In the genomic region with DNA sequence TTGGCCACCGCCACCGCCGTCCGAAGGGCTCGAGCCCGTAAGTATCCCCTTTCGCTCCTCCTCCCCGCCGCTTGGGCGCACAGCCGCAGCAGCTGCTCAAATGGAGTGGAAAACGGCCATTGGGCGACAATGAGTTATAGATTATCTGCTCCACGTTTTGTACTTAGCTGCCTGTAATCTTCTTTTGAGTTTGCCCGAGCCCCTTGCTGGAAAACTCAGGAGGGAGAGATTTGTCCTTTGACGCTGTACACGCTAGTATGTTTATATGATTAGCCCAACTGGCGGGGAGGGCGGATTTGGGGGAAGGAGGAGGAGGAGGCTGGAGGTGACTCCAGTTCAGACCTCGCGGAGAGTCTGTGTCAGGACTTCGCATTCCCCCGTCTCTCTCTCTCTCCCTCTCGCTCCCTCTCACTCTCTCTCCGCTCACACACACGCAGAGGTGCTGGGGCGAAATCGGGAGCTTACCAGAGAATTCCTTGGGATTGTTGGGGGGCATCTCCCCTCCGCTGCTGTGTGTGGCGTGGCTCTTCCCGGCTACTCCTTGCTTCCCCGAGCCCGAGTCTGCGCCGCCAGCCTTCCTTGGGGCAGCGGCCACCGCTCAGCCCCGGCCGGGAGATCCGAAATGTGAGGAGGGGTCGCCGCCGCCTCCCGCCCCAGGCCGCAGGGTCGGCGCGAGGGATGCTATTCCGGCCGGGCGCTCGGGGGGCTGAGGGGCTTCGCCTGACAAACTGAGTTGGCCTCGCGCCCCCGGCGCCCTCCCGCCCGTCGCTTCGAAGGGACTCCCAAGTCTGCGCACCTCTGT, we compare ENCODE assay signal across 8 cellular contexts. TPM values are rescaled to one million over a fixed set of nuclear protein-coding genes. Genes with fewer than 3 reads are reported as not detected.
DNase-seq lines count a peak whose midpoint lies in the region; ATAC-seq, FAIRE-seq and TF ChIP-seq lines count a peak whose summit lies in the region.

No MANE protein-coding gene starts in this region.

- H3K9me3 Mint-ChIP-seq in astrocyte (ENCODE audit: unreplicated experiment): no peaks in the 10 kb centered on the region

- H3K36me3 ChIP-seq in astrocyte (ENCODE audit: insufficient read depth, low read length): no peaks in the 10 kb centered on the region

- peak overlapping the region; percentile 81 for H3K4me3 ChIP-seq in astrocyte (ENCODE audit: insufficient read depth, low read depth, low read length)

- no peaks in the 10 kb centered on the region for H3K27me3 ChIP-seq in astrocyte (ENCODE audit: insufficient read depth, low read length)

- peaks cover 11% of the 10 kb centered on the region for H3K4me1 Mint-ChIP-seq in astrocyte (ENCODE audit: low read depth, unreplicated experiment)

- peak; percentile 79 for DNase-seq in ELR (ENCODE audit: low read depth)
- DNase-seq in NCI-H460 (ENCODE audit: extremely low read depth, low read depth): peak; percentile 65
- DNase-seq in astrocyte (ENCODE audit: low read depth): peak; percentile 93
- peak; percentile 72 for DNase-seq in hepatic stellate cell (ENCODE audit: low spot score)
- DNase-seq in pulmonary artery endothelial cell (ENCODE audit: low read depth, low spot score): peak; percentile 69
- no peak for DNase-seq in SIG-M5 treated with dmso at 0.1 percent for 504 hours (lab: John Stamatoyannopoulos, UW; ENCODE audit: unreplicated experiment)

- peak overlapping the region; percentile 97 for H3K4me3 Mint-ChIP-seq in astrocyte (ENCODE audit: unreplicated experiment)

- FAIRE-seq in astrocyte (lab: Jason Lieb, UNC): peak; percentile 47

- H3K27me3 Mint-ChIP-seq in astrocyte (ENCODE audit: low read depth, unreplicated experiment): no peaks in the 10 kb centered on the region

- peak overlapping the region; percentile 89 for H3K27ac Mint-ChIP-seq in astrocyte (ENCODE audit: unreplicated experiment)

- H3K36me3 Mint-ChIP-seq in astrocyte (ENCODE audit: low read depth, unreplicated experiment): no peaks in the 10 kb centered on the region

- no peaks in the 10 kb centered on the region for H3K9me3 ChIP-seq in astrocyte (ENCODE audit: insufficient read depth, low read depth, low read length)

- ATAC-seq in HG02981 (IDR thresholded peaks at IDR 0.05; ENCODE audit: unreplicated experiment): peak; percentile 51
- ATAC-seq in HG02840 (IDR thresholded peaks at IDR 0.05; ENCODE audit: low FRiP score, unreplicated experiment): no peak

- peaks cover 26% of the 10 kb centered on the region for H3K79me2 ChIP-seq in astrocyte (ENCODE audit: insufficient read depth, low read length)

- H3K27ac ChIP-seq in astrocyte (ENCODE audit: low read depth, low read length): peak overlapping the region; percentile 70

- H3K9ac ChIP-seq in astrocyte (ENCODE audit: low read length): peak overlapping the region; percentile 84

- TF ChIP-seq CTCF in astrocyte (IDR thresholded peaks at IDR 0.05; ENCODE audit: insufficient read depth, low read depth, low read length): no peak

- H3K4me2 ChIP-seq in astrocyte (ENCODE audit: low read length): peak overlapping the region; percentile 97

- H2AFZ ChIP-seq in astrocyte (ENCODE audit: low read depth, low read length): peak overlapping the region; percentile 93

- peaks cover 5% of the 10 kb centered on the region for H3K4me1 ChIP-seq in astrocyte (ENCODE audit: insufficient read depth, low read length)

- H4K20me1 ChIP-seq in astrocyte (ENCODE audit: insufficient read depth, low read length): peaks cover 17% of the 10 kb centered on the region

RNA-seq across cellular contexts. Expression of a gene that starts 0.5 kb away (rescaled TPM):
- total RNA-seq in NCI-H460 (2014; rRNA removed; shearing (Covaris generic)): 13.5 and 15.3 TPM in 2 replicates
- 9.1 and 16.6 TPM in 2 replicates for polyA plus RNA-seq in NCI-H460 (2014; cell fraction: nucleus; rRNA removed)
- total RNA-seq in astrocyte (103 and 126 TPM in 2 replicates), pulmonary artery endothelial cell (52.0 and 64.4 TPM in 2 replicates)
